Comparison of ENCODE assay signal across 1 cellular context in genomic region chr1:161886589-161886988, GRCh38.
A peak's percentile ranks its signal among the peaks of the same experiment; 100 is the strongest.
TF ChIP-seq lines count a peak whose summit lies in the region.

No MANE protein-coding gene starts in this region.

TF ChIP-seq in HEK293, 187 proteins besides CTCF, POLR2A, EP300 and RAD21 (continued from another document):
- TF ChIP-seq PRDM10 (tag by site-specific recombination; IDR thresholded peaks at IDR 0.05) (no peak), IKZF3 (tag by site-specific recombination; IDR thresholded peaks at IDR 0.05) (no peak), ZSCAN4 (tag by site-specific recombination; IDR thresholded peaks at IDR 0.05) (no peak), ZNF174 (tag by site-specific recombination; IDR thresholded peaks at IDR 0.05) (no peak), KLF9 (tag by site-specific recombination; IDR thresholded peaks at IDR 0.05; ENCODE audit: low read depth) (no peak), ZNF580 (tag by site-specific recombination; IDR thresholded peaks at IDR 0.05) (peak; percentile 70; the same call in 1 of the 2 replicates)
